In genomic region chr6:73694711-73695411, GRCh38 we compare ENCODE assay signal across 8 cellular contexts. TPM values are rescaled to one million over a fixed set of nuclear protein-coding genes. Genes with fewer than 3 reads are reported as not detected.
A peak's percentile ranks its signal among the peaks of the same experiment; 100 is the strongest.
DNase-seq lines count a peak whose midpoint lies in the region; ATAC-seq and TF ChIP-seq lines count a peak whose summit lies in the region.

No MANE protein-coding gene starts in this region.

- DNase-seq in activated naive CD4-positive, alpha-beta T cell (lab: John Stamatoyannopoulos, UW) = no peak
- peak in 37 of 58 donors; percentile 2 to 69 (median 24) for DNase-seq in anterior cingulate cortex (lab: John Stamatoyannopoulos, UW)
- DNase-seq in kidney epithelial cell (ENCODE audit: low read depth) = peak; percentile 10
- DNase-seq in upper lobe of right lung = no peak
- DNase-seq in NCI-H748 treated with DMSO at 0.1 percent for 48 hours (lab: John Stamatoyannopoulos, UW) = no peak

- H3K4me1 ChIP-seq in upper lobe of right lung = peaks cover 4% of the 10 kb centered on the region

- intact Hi-C loops in upper lobe of right lung (cut with DNase I) = no loop called here

- H3K4me3 Mint-ChIP-seq in activated naive CD4-positive, alpha-beta T cell treated with anti-CD3 and anti-CD28 coated beads, Interleukin-2, amount 50 U/mL, for 24 hours = peak overlapping the region; percentile 79

- peak overlapping the region; percentile 98 for H3K27ac Mint-ChIP-seq in activated naive CD4-positive, alpha-beta T cell treated with anti-CD3 and anti-CD28 coated beads, Interleukin-2, amount 50 U/mL, for 24 hours

- H3K27me3 ChIP-seq in kidney epithelial cell (ENCODE audit: control insufficient read depth, insufficient read depth, low read length) (no peaks in the 10 kb centered on the region), upper lobe of right lung (peaks cover 3% of the 10 kb centered on the region)

- peaks cover 7% of the 10 kb centered on the region for H3K9me3 Mint-ChIP-seq in activated naive CD4-positive, alpha-beta T cell treated with anti-CD3 and anti-CD28 coated beads, Interleukin-2, amount 50 U/mL, for 24 hours

- ATAC-seq in upper lobe of right lung = no peak
- ATAC-seq in HG03571 (IDR thresholded peaks at IDR 0.05; ENCODE audit: unreplicated experiment) = no peak
- no peak for ATAC-seq in HG03095 (IDR thresholded peaks at IDR 0.05; ENCODE audit: unreplicated experiment)

- peaks cover 7% of the 10 kb centered on the region for H3K36me3 Mint-ChIP-seq in activated naive CD4-positive, alpha-beta T cell treated with anti-CD3 and anti-CD28 coated beads, Interleukin-2, amount 50 U/mL, for 24 hours

- H3K9me3 ChIP-seq in upper lobe of right lung = no peaks in the 10 kb centered on the region

- peak overlapping the region; percentile 78 for H3K27ac ChIP-seq in upper lobe of right lung

- H3K4me3 ChIP-seq in kidney epithelial cell (ENCODE audit: low read depth, low read length) (no peak overlapping the region), upper lobe of right lung (peak overlapping the region; percentile 60)

- H3K36me3 ChIP-seq in kidney epithelial cell (ENCODE audit: control insufficient read depth, insufficient read depth, low read length) (no peaks in the 10 kb centered on the region), upper lobe of right lung (no peaks in the 10 kb centered on the region)

- peaks cover 18% of the 10 kb centered on the region for H3K27me3 Mint-ChIP-seq in activated naive CD4-positive, alpha-beta T cell treated with anti-CD3 and anti-CD28 coated beads, Interleukin-2, amount 50 U/mL, for 24 hours

- H3K4me1 Mint-ChIP-seq in activated naive CD4-positive, alpha-beta T cell treated with anti-CD3 and anti-CD28 coated beads, Interleukin-2, amount 50 U/mL, for 24 hours = peaks cover 36% of the 10 kb centered on the region

- TF ChIP-seq CTCF in kidney epithelial cell (IDR thresholded peaks at IDR 0.05; ENCODE audit: insufficient read depth, low read length, poor library complexity, severe bottlenecking) (no peak), upper lobe of right lung (IDR thresholded peaks at IDR 0.05) (no peak)

RNA-seq across cellular contexts. Expression of gene CD109, which starts 1.1 kb away (rescaled TPM):
- 8.6 and 10.4 TPM in 2 replicates for total RNA-seq in kidney epithelial cell
- total RNA-seq in upper lobe of right lung = 22.1 TPM

RNA-seq across cellular contexts. Expression of gene SLC17A5, which starts 41.1 kb away (rescaled TPM):
- total RNA-seq in kidney epithelial cell (18.4 and 22.5 TPM in 2 replicates), upper lobe of right lung (26.5 TPM)

Comparison
In these comparisons a context has a peak if more than half of its experiments do, and no peak if none do; other contexts are left out.
1. DNase-seq: peak in anterior cingulate cortex (37 of 58) and kidney epithelial cell (single experiment); none in activated naive CD4-positive, alpha-beta T cell (0 of 4), upper lobe of right lung (single experiment) and NCI-H748 treated with DMSO at 0.1 percent for 48 hours (single experiment).